In genomic region chr4:48103483-48104139, GRCh38 we compare ENCODE assay signal across 14 cellular contexts.
DNase-seq lines count a peak whose midpoint lies in the region; ATAC-seq and TF ChIP-seq lines count a peak whose summit lies in the region.
"Had no signal": no experiment of that assay in that cellular context is flagged by ENCODE, and none has a peak within 500 bp of the region (broad histone marks: within the 10 kb centered on the region; RNA-seq: fewer than 3 reads in every experiment).

No MANE protein-coding gene starts in this region.

- H3K36me3 ChIP-seq in MM.1S (replicated peaks; ENCODE audit: insufficient read depth, low read length) (no peaks in the 10 kb centered on the region; the same call in 1 of the 2 replicates), brain microvascular endothelial cell (replicated peaks) (no peaks in the 10 kb centered on the region)

- in situ Hi-C loops in brain microvascular endothelial cell (cut with HindIII; ENCODE audit: low pct_ligation_motif_present, low sequenced_read_pairs), result no loop called here

- H3K36me3 Mint-ChIP-seq in activated T-cell treated with anti-CD3 and anti-CD28 coated beads, Interleukin-2, amount 50 U/mL, for 24 hours (ENCODE audit: low read depth), result peaks cover 22% of the 10 kb centered on the region
- peaks cover 68% of the 10 kb centered on the region for H3K36me3 Mint-ChIP-seq in stimulated activated effector memory CD8-positive, alpha-beta T cell treated with anti-CD3 and anti-CD28 coated beads, Interleukin-12 subunit alpha, Interleukin-12 subunit beta, amount 100 ng/mL, for 72 hours
- H3K36me3 Mint-ChIP-seq: WTC11 had no signal

- no peaks in the 10 kb centered on the region for H3K27me3 Mint-ChIP-seq in activated T-cell treated with anti-CD3 and anti-CD28 coated beads, Interleukin-2, amount 50 U/mL, for 24 hours

- H3K4me3 ChIP-seq in MM.1S (ENCODE audit: low read length) (no peak overlapping the region), brain microvascular endothelial cell (ENCODE audit: low read depth, low read length) (no peak overlapping the region)
- H3K4me3 ChIP-seq: skin epidermis had no signal

- H3K4me2 ChIP-seq in MM.1S (ENCODE audit: low read depth, low read length), result no peak overlapping the region

- peak overlapping the region; percentile 26 for H3K4me3 Mint-ChIP-seq in activated T-cell treated with anti-CD3 and anti-CD28 coated beads, Interleukin-2, amount 50 U/mL, for 24 hours
- peak overlapping the region; percentile 46 for H3K4me3 Mint-ChIP-seq in stimulated activated effector memory CD8-positive, alpha-beta T cell treated with anti-CD3 and anti-CD28 coated beads, Interleukin-12 subunit alpha, Interleukin-12 subunit beta, amount 100 ng/mL, for 72 hours
- H3K4me3 Mint-ChIP-seq: WTC11 had no signal

- H3K27me3 ChIP-seq in MM.1S (replicated peaks; ENCODE audit: insufficient read depth, low read length) (no peaks in the 10 kb centered on the region), brain microvascular endothelial cell (replicated peaks) (no peaks in the 10 kb centered on the region)

- H3K27ac Mint-ChIP-seq in activated T-cell treated with anti-CD3 and anti-CD28 coated beads, Interleukin-2, amount 50 U/mL, for 24 hours, result peak overlapping the region; percentile 93
- peak overlapping the region; percentile 55 for H3K27ac Mint-ChIP-seq in stimulated activated effector memory CD8-positive, alpha-beta T cell treated with anti-CD3 and anti-CD28 coated beads, Interleukin-12 subunit alpha, Interleukin-12 subunit beta, amount 100 ng/mL, for 72 hours
- H3K27ac Mint-ChIP-seq: WTC11 had no signal

- no peaks in the 10 kb centered on the region for H3K79me2 ChIP-seq in MM.1S (ENCODE audit: low read length)

- H3K9me2 ChIP-seq in MM.1S (replicated peaks; ENCODE audit: insufficient read depth, low read length), result no peaks in the 10 kb centered on the region

- peak; percentile 78 for ATAC-seq in HG02642 (IDR thresholded peaks at IDR 0.05; ENCODE audit: poor library complexity, unreplicated experiment)
- peak; percentile 98 for ATAC-seq in stimulated activated effector memory CD8-positive, alpha-beta T cell treated with anti-CD3 and anti-CD28 coated beads, Interleukin-12 subunit alpha, Interleukin-12 subunit beta, amount 100 ng/mL, for 72 hours
- ATAC-seq in HG02885 (IDR thresholded peaks at IDR 0.05; ENCODE audit: poor library complexity, unreplicated experiment), result no peak
- ATAC-seq: WTC11 had no signal

- no peak overlapping the region for H3K9ac ChIP-seq in MM.1S (ENCODE audit: low read length)

- no peaks in the 10 kb centered on the region for H3K9me3 ChIP-seq in MM.1S (replicated peaks; ENCODE audit: insufficient read depth, low read length)

- peaks cover 8% of the 10 kb centered on the region for H3F3A ChIP-seq in MM.1S (ENCODE audit: insufficient read depth, low read length)

- no peak overlapping the region for H2AFZ ChIP-seq in MM.1S (ENCODE audit: low read length)

- H3K4me1 Mint-ChIP-seq in activated T-cell treated with anti-CD3 and anti-CD28 coated beads, Interleukin-2, amount 50 U/mL, for 24 hours (ENCODE audit: low read depth), result peaks cover 48% of the 10 kb centered on the region
- H3K4me1 Mint-ChIP-seq in stimulated activated effector memory CD8-positive, alpha-beta T cell treated with anti-CD3 and anti-CD28 coated beads, Interleukin-12 subunit alpha, Interleukin-12 subunit beta, amount 100 ng/mL, for 72 hours, result peaks cover 22% of the 10 kb centered on the region

- no peaks in the 10 kb centered on the region for H4K20me1 ChIP-seq in MM.1S (ENCODE audit: insufficient read depth, low read length)

- H3K9me3 Mint-ChIP-seq in activated T-cell treated with anti-CD3 and anti-CD28 coated beads, Interleukin-2, amount 50 U/mL, for 24 hours, result no peaks in the 10 kb centered on the region
- no peaks in the 10 kb centered on the region for H3K9me3 Mint-ChIP-seq in stimulated activated effector memory CD8-positive, alpha-beta T cell treated with anti-CD3 and anti-CD28 coated beads, Interleukin-12 subunit alpha, Interleukin-12 subunit beta, amount 100 ng/mL, for 72 hours
- H3K9me3 Mint-ChIP-seq: WTC11 had no signal

- peaks cover 8% of the 10 kb centered on the region; the same call in 1 of the 2 replicates for H3K4me1 ChIP-seq in MM.1S (ENCODE audit: low read length)

- DNase-seq in activated T-cell treated with anti-CD3 and anti-CD28 coated beads, Interleukin-2, amount 50 U/mL, for 24 hours, result no peak
- DNase-seq in activated T-cell treated with anti-CD3 and anti-CD28 coated beads, Interleukin-2, amount 50 U/mL, for 1 hour, result no peak
- DNase-seq in MM.1S, result peak; percentile 26
- no peak for DNase-seq in stimulated activated effector memory CD8-positive, alpha-beta T cell treated with anti-CD3 and anti-CD28 coated beads, Interleukin-12 subunit alpha, Interleukin-12 subunit beta, amount 100 ng/mL, for 72 hours (ENCODE audit: low spot score in 2 of 2)
- DNase-seq in brain microvascular endothelial cell, result no peak
- DNase-seq in DMS153 treated with DMSO at 0.1 percent for 48 hours (lab: John Stamatoyannopoulos, UW; ENCODE audit: unreplicated experiment), result no peak
- DNase-seq: aorta; IMR-90; stimulated activated CD8-positive, alpha-beta memory T cell treated with anti-CD3 and anti-CD28 coated beads, Interleukin-4, amount 100 ng/mL, for 48 hours had no signal

- peak overlapping the region; percentile 39; the same call in 1 of the 2 replicates for H3K27ac ChIP-seq in MM.1S (ENCODE audit: low read length)
- H3K27ac ChIP-seq in brain microvascular endothelial cell, result no peak overlapping the region
- H3K27ac ChIP-seq: epithelial cell of prostate, skin epidermis had no signal

- TF ChIP-seq CTCF in MM.1S (IDR thresholded peaks at IDR 0.05; ENCODE audit: low read length), result no peak
- TF ChIP-seq CTCF in brain microvascular endothelial cell (IDR thresholded peaks at IDR 0.05; ENCODE audit: low read depth, low read length, missing control alignments), result no peak
